In the genomic region with DNA sequence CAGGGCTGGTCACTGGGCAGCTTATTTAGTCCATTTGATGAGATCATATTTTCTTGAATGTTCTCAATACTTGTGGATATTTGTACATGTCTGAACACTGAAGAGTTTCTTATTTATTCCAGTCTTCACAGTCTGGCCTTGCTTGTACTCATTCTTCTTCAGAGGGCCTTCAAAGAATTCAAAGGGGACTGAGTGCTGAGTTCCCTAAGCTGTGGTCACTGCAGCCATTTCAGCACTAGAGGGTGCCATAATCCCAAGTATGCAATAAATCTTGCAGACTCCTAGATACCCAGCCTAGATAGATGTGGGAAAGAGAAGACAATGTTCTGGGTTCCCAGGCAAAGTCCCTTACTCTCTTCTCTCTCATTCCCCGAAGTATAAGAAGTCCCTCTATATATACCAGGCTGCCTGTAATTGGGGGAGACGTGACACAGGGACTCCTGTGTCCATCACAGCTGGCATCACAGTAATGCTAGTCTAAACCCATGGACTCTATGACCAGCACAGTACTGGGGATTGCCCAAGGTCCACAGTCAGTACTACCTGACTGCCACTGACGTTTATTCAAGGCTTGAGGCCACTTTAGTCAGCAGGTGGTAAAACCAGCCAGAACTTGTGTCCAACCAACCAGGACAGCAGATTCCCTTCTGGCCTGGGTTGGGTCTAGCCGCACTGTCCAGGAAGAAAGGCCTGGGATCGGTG, we compare ENCODE assay signal across 8 cellular contexts. TPM values are rescaled to one million over a fixed set of nuclear protein-coding genes. Genes with fewer than 3 reads are reported as not detected.
DNase-seq lines count a peak whose midpoint lies in the region; ATAC-seq and TF ChIP-seq lines count a peak whose summit lies in the region.

No MANE protein-coding gene starts in this region.

- H3K79me2 ChIP-seq in mammary epithelial cell (ENCODE audit: insufficient read depth, low read length): no peaks in the 10 kb centered on the region

- no TSS peak for BruUV-seq in mammary epithelial cell (replicated peaks; lab: Mats Ljungman, UMichigan)

- H3K9me3 ChIP-seq in mammary epithelial cell (replicated peaks; ENCODE audit: insufficient read depth, low read length) (peaks cover 18% of the 10 kb centered on the region), psoas muscle (peaks cover 86% of the 10 kb centered on the region)

- WGBS in mammary epithelial cell (ENCODE audit: low coverage, missing lambda C conversion rate): 53% methylated on average over 4 of the region's 5 CpGs
- 48 to 71% (median 61%) methylated on average over 5 of the region's 5 CpGs for WGBS in psoas muscle, 3 donors

- ATAC-seq in Right ventricle myocardium inferior: peak; percentile 85
- ATAC-seq in left cardiac atrium: no peak
- peak in 3 of 4 donors; percentile 82 to 88 (median 83) for ATAC-seq in psoas muscle
- ATAC-seq in HG03045 (IDR thresholded peaks at IDR 0.05; ENCODE audit: unreplicated experiment): no peak
- ATAC-seq in GM19324 (IDR thresholded peaks at IDR 0.05; ENCODE audit: low FRiP score, unreplicated experiment): no peak

- H3K36me3 ChIP-seq in mammary epithelial cell (ENCODE audit: insufficient read depth, low read length): no peaks in the 10 kb centered on the region
- H3K36me3 ChIP-seq in psoas muscle (ENCODE audit: insufficient read depth in 1 of 2, low read depth in 1 of 2): peaks cover 5 to 6% of the 10 kb centered on the region in 2 donors

- H2AFZ ChIP-seq in mammary epithelial cell (ENCODE audit: low read depth, low read length): no peak overlapping the region

- no peaks in the 10 kb centered on the region for H4K20me1 ChIP-seq in mammary epithelial cell (ENCODE audit: insufficient read depth, low read length)

- H3K27ac ChIP-seq in mammary epithelial cell (ENCODE audit: insufficient read depth, low read depth, low read length) (no peak overlapping the region), psoas muscle (no peak overlapping the region)

- TF ChIP-seq CTCF in mammary epithelial cell (conservative IDR thresholded peaks at IDR 0.05 in 1 of 2, IDR thresholded peaks at IDR 0.05 in 1 of 2; ENCODE audit: extremely low read depth in 1 of 2, insufficient read depth in 1 of 2, low read depth in 1 of 2, low read length in 2 of 2) (peak; percentile 49 to 71), psoas muscle (IDR thresholded peaks at IDR 0.05) (no peak)

- intact Hi-C loops in Right ventricle myocardium inferior (cut with DNase I) (no loop called here), left cardiac atrium (cut with DNase I) (no loop called here), mammary epithelial cell (cut with micrococcal nuclease) (loop anchor here (2.0 kb wide), 1 partner anchor 689 kb away; no protein-coding TSS in a partner anchor), psoas muscle (cut with DNase I) (no loop called here)

- CTCF ChIA-PET in mammary epithelial cell (lab: Charles Lee; ENCODE audit: low non-redundant PET): interaction anchor here (0.5 kb wide), 1 partner anchor 51 kb away, joined by 11 read pairs; no protein-coding TSS in a partner anchor

- H3K4me3 ChIP-seq in mammary epithelial cell (replicated peaks in 1 of 3; ENCODE audit: insufficient read depth in 1 of 3, low read depth in 2 of 3, low read length in 3 of 3) (no peak overlapping the region), psoas muscle (no peak overlapping the region)

- dilution Hi-C loops in mammary epithelial cell (cut with HindIII; ENCODE audit: low sequenced_read_pairs): no loop called here

- DNase-seq in Right ventricle myocardium inferior (ENCODE audit: missing footprints): no peak
- DNase-seq in left cardiac atrium: no peak
- DNase-seq in NCI-H82 (lab: John Stamatoyannopoulos, UW): peak; percentile 75
- DNase-seq in mammary epithelial cell: peak; percentile 45
- DNase-seq in psoas muscle: no peak
- no peak for DNase-seq in midbrain (lab: John Stamatoyannopoulos, UW)

- in situ Hi-C loops in mammary epithelial cell (cut with MboI; ENCODE audit: low sequenced_read_pairs in 2 of 2): no loop called here

- H3K4me1 ChIP-seq in mammary epithelial cell (ENCODE audit: insufficient read depth, low read length): no peaks in the 10 kb centered on the region
- H3K4me1 ChIP-seq in psoas muscle: no peaks in the 10 kb centered on the region

- H3K4me2 ChIP-seq in mammary epithelial cell (ENCODE audit: insufficient read depth, low read depth, low read length): no peak overlapping the region

- H3K27me3 ChIP-seq in mammary epithelial cell (ENCODE audit: insufficient read depth, low read length) (no peaks in the 10 kb centered on the region), psoas muscle (ENCODE audit: insufficient read depth in 3 of 3, low read length in 2 of 3) (no peaks in the 10 kb centered on the region)

- no peak overlapping the region for H3K9ac ChIP-seq in mammary epithelial cell (ENCODE audit: insufficient read depth, low read length)

RNA-seq across cellular contexts. Expression of a gene that starts 8.9 kb away (rescaled TPM):
- total RNA-seq in Right ventricle myocardium inferior (3.3 TPM), left cardiac atrium (1 to 10 TPM; 2.3 to 3.0 TPM), mammary epithelial cell (under 1 TPM; 0.38 to 0.83 TPM), psoas muscle (1 to 10 TPM in 3 of 4 donors, under 1 TPM in 1; 0.76 to 4.1 (median 2.3) TPM)
- polyA plus RNA-seq in mammary epithelial cell (0.05 TPM), psoas muscle (under 1 TPM; 0.42 to 0.57 (median 0.51) TPM)
- polyA minus RNA-seq in mammary epithelial cell: not detected

RNA-seq across cellular contexts. Expression of a gene that starts 11.5 kb away (rescaled TPM):
- total RNA-seq in Right ventricle myocardium inferior (18.3 TPM), left cardiac atrium (10 to 100 TPM; 13.3 to 19.7 TPM), mammary epithelial cell (10 to 100 TPM; 11.7 to 15.0 TPM), psoas muscle (10 to 100 TPM; 12.0 to 15.2 (median 14.1) TPM)
- polyA plus RNA-seq in mammary epithelial cell (3.1 TPM), psoas muscle (1 to 10 TPM; 2.7 to 8.7 (median 3.0) TPM)
- 0.78 TPM for polyA minus RNA-seq in mammary epithelial cell

RNA-seq across cellular contexts. Expression of a gene that starts 21.7 kb away (rescaled TPM):
- 6.8 TPM for total RNA-seq in Right ventricle myocardium inferior
- total RNA-seq in left cardiac atrium: 1 to 10 TPM; 7.2 to 10.0 TPM
- total RNA-seq in mammary epithelial cell: 10 to 100 TPM; 13.8 to 30.2 TPM
- 6.3 TPM for polyA plus RNA-seq in mammary epithelial cell
- 1.0 TPM for polyA minus RNA-seq in mammary epithelial cell
- 1 to 10 TPM; 4.1 to 7.5 (median 6.9) TPM for total RNA-seq in psoas muscle
- 10 to 100 TPM in 1 of 3 donors, 1 to 10 TPM in 2; 5.9 to 24.4 (median 6.9) TPM for polyA plus RNA-seq in psoas muscle

RNA-seq across cellular contexts. Expression of a gene that starts 30.7 kb away (rescaled TPM):
- total RNA-seq in Right ventricle myocardium inferior (3.2 TPM), left cardiac atrium (1 to 10 TPM; 3.0 to 7.1 TPM), mammary epithelial cell (10 to 100 TPM; 13.3 to 14.6 TPM), psoas muscle (10 to 100 TPM in 2 of 4 donors, 1 to 10 TPM in 2; 5.1 to 11.9 (median 8.0) TPM)
- polyA plus RNA-seq in mammary epithelial cell (17.0 TPM), psoas muscle (10 to 100 TPM in 2 of 3 donors, 1 to 10 TPM in 1; 6.7 to 22.4 (median 19.7) TPM)
- polyA minus RNA-seq in mammary epithelial cell: 20.1 TPM

RNA-seq across cellular contexts. Expression of a gene that starts 33.9 kb away (rescaled TPM):
- 5.0 TPM for total RNA-seq in Right ventricle myocardium inferior
- total RNA-seq in left cardiac atrium: 1 to 10 TPM; 5.3 to 7.9 TPM
- 10 to 100 TPM; 13.5 to 18.7 TPM for total RNA-seq in mammary epithelial cell
- 5.3 TPM for polyA plus RNA-seq in mammary epithelial cell
- polyA minus RNA-seq in mammary epithelial cell: 22.5 TPM
- 1 to 10 TPM; 2.7 to 5.7 (median 4.4) TPM for total RNA-seq in psoas muscle
- 1 to 10 TPM; 2.3 to 7.5 (median 3.0) TPM for polyA plus RNA-seq in psoas muscle

Comparison
In these comparisons a context has a peak if more than half of its experiments do, and no peak if none do; other contexts are left out.
1. ATAC-seq: peak in Right ventricle myocardium inferior (single experiment) and psoas muscle (3 of 4); none in left cardiac atrium (0 of 2), HG03045 (single experiment) and GM19324 (single experiment).
2. DNase-seq: peak in NCI-H82 (single experiment) and mammary epithelial cell (single experiment); none in Right ventricle myocardium inferior (single experiment), left cardiac atrium (single experiment), psoas muscle (0 of 2) and midbrain (single experiment).